In genomic region chr2:207472343-207473202, GRCh38 we compare ENCODE assay signal across 9 cellular contexts. TPM values are rescaled to one million over a fixed set of nuclear protein-coding genes. Genes with fewer than 3 reads are reported as not detected.
DNase-seq lines count a peak whose midpoint lies in the region; ATAC-seq and TF ChIP-seq lines count a peak whose summit lies in the region.
"Had no signal": no experiment of that assay in that cellular context is flagged by ENCODE, and none has a peak within 500 bp of the region (broad histone marks: within the 10 kb centered on the region; RNA-seq: fewer than 3 reads in every experiment).

No MANE protein-coding gene starts in this region.

- H3K4me3 Mint-ChIP-seq in naive thymus-derived CD8-positive, alpha-beta T cell: peak overlapping the region in 1 of 10 donors; percentile 34

- no peaks in the 10 kb centered on the region for H3K9me3 Mint-ChIP-seq in naive thymus-derived CD8-positive, alpha-beta T cell

- no peaks in the 10 kb centered on the region for H3K9me3 ChIP-seq in PC-9 (ENCODE audit: insufficient read depth, low read depth)
- no peaks in the 10 kb centered on the region for H3K9me3 ChIP-seq in esophagus muscularis mucosa
- H3K9me3 ChIP-seq: colonic mucosa had no signal

- intact Hi-C loops in PC-9 (cut with micrococcal nuclease; ENCODE audit: unreplicated experiment): loop anchor here (1.0 to 5.0 kb wide), 5 partner anchors 135 to 672 kb away; no protein-coding TSS in a partner anchor
- intact Hi-C loops in esophagus muscularis mucosa (cut with DNase I): loop anchor here (10.0 kb wide), 1 partner anchor 138 kb away; no protein-coding TSS in a partner anchor

- no peak for TF ChIP-seq POLR2A in esophagus muscularis mucosa (IDR thresholded peaks at IDR 0.05; ENCODE audit: low read depth)

- TF ChIP-seq EP300 in esophagus muscularis mucosa (IDR thresholded peaks at IDR 0.05): no peak

- 67% methylated on average over 14 of the region's 14 CpGs for WGBS in esophagus muscularis mucosa

- H3K79me2 ChIP-seq in PC-9 (ENCODE audit: low read depth): no peaks in the 10 kb centered on the region

- no peak overlapping the region; the same call in 1 of the 2 replicates for H3K4me2 ChIP-seq in PC-9

- no peaks in the 10 kb centered on the region for H4K20me1 ChIP-seq in PC-9 (ENCODE audit: insufficient read depth)

- no peak for ATAC-seq in naive thymus-derived CD8-positive, alpha-beta T cell
- ATAC-seq in GM18868 (IDR thresholded peaks at IDR 0.05; ENCODE audit: unreplicated experiment): no peak
- ATAC-seq in activated CD4-positive, CD25-positive, alpha-beta regulatory T cell treated with anti-CD3 and anti-CD28 coated beads, Interleukin-2, amount 50 U/mL, for 24 hours: no peak

- DNase-seq in PC-9 (no peak), esophagus muscularis mucosa (ENCODE audit: extremely low spot score) (no peak), NCI-H1092 (lab: John Stamatoyannopoulos, UW) (no peak), D341Med (ENCODE audit: low spot score) (no peak)
- DNase-seq in naive thymus-derived CD8-positive, alpha-beta T cell: no peak
- DNase-seq: colonic mucosa had no signal

- H3F3A ChIP-seq in PC-9 (ENCODE audit: insufficient read depth, low read depth): peaks cover 3% of the 10 kb centered on the region; the same call in 1 of the 2 replicates

- H3K4me1 Mint-ChIP-seq in naive thymus-derived CD8-positive, alpha-beta T cell: peaks cover 6 to 20% (median 11%) of the 10 kb centered on the region in 4 donors

- H3K4me1 ChIP-seq in PC-9 (replicated peaks; ENCODE audit: insufficient read depth): peaks cover 14% of the 10 kb centered on the region
- H3K4me1 ChIP-seq in esophagus muscularis mucosa: peaks cover 16 to 35% (median 28%) of the 10 kb centered on the region in 4 donors
- H3K4me1 ChIP-seq: colonic mucosa had no signal

- H3K36me3 ChIP-seq in PC-9 (ENCODE audit: low read depth) (no peaks in the 10 kb centered on the region), esophagus muscularis mucosa (no peaks in the 10 kb centered on the region)
- H3K36me3 ChIP-seq: colonic mucosa had no signal

- CTCF ChIA-PET in PC-9 (lab: Charles Lee): interaction anchor here (1.0 to 1.1 kb wide), 2 partner anchors 491 to 671 kb away, joined by 3 read pairs; no protein-coding TSS in a partner anchor

- peak overlapping the region in 6 of 10 donors; percentile 11 to 80 (median 54) for H3K27ac Mint-ChIP-seq in naive thymus-derived CD8-positive, alpha-beta T cell

- H3K36me3 Mint-ChIP-seq in naive thymus-derived CD8-positive, alpha-beta T cell: no peaks in the 10 kb centered on the region

- H3K27me3 ChIP-seq in PC-9 (ENCODE audit: insufficient read depth, low read depth) (no peaks in the 10 kb centered on the region), esophagus muscularis mucosa (no peaks in the 10 kb centered on the region)
- H3K27me3 ChIP-seq: colonic mucosa had no signal

- 0 out of 2 replicates have a peak overlapping the region, but pooled peaks have one; percentile 53 for H2AFZ ChIP-seq in PC-9

- peak overlapping the region; percentile 19; the same call in 1 of the 2 replicates for H3K27ac ChIP-seq in 22Rv1
- no peak overlapping the region for H3K27ac ChIP-seq in PC-9
- H3K27ac ChIP-seq in esophagus muscularis mucosa (replicated peaks in 1 of 4): peak overlapping the region; percentile 35 to 70 (median 62)
- H3K27ac ChIP-seq: colonic mucosa had no signal

- POLR2A ChIA-PET in PC-9 (lab: Charles Lee; ENCODE audit: unreplicated experiment): interaction anchor here (0.5 kb wide), 1 partner anchor 305 kb away, joined by 3 read pairs; no protein-coding TSS in a partner anchor
- POLR2A ChIA-PET in naive thymus-derived CD8-positive, alpha-beta T cell (lab: Charles Lee): interaction anchor here (1.8 kb wide), 1 partner anchor 425 kb away, joined by 4 read pairs; no protein-coding TSS in a partner anchor

- no peaks in the 10 kb centered on the region for H3K9me2 ChIP-seq in PC-9 (ENCODE audit: insufficient read depth)

- H3K4me3 ChIP-seq in PC-9: no peak overlapping the region
- peak overlapping the region; percentile 16 to 35 (median 28) for H3K4me3 ChIP-seq in esophagus muscularis mucosa
- H3K4me3 ChIP-seq: colonic mucosa had no signal

- no TSS peak for BruUV-seq in PC-9 (replicated peaks; lab: Mats Ljungman, UMichigan)

- no peaks in the 10 kb centered on the region for H3K27me3 Mint-ChIP-seq in naive thymus-derived CD8-positive, alpha-beta T cell

- TF ChIP-seq CTCF in 22Rv1 (IDR thresholded peaks at IDR 0.05) (no peak), PC-9 (conservative IDR thresholded peaks at IDR 0.05) (no peak), esophagus muscularis mucosa (IDR thresholded peaks at IDR 0.05) (no peak)

RNA-seq across cellular contexts. Expression of gene CREB1, which starts 57.2 kb away (rescaled TPM):
- total RNA-seq in PC-9 (2021) (36.1 and 42.2 TPM in 2 replicates), esophagus muscularis mucosa (10 to 100 TPM; 31.1 to 51.5 (median 43.3) TPM)
- 100 to 1,000 TPM; 135 to 149 TPM for total RNA-seq in naive thymus-derived CD8-positive, alpha-beta T cell
- 10 to 100 TPM; 58.5 to 71.4 (median 63.3) TPM for polyA plus RNA-seq in naive thymus-derived CD8-positive, alpha-beta T cell
